ENCODE assay signal across 14 cellular contexts in the genomic region with DNA sequence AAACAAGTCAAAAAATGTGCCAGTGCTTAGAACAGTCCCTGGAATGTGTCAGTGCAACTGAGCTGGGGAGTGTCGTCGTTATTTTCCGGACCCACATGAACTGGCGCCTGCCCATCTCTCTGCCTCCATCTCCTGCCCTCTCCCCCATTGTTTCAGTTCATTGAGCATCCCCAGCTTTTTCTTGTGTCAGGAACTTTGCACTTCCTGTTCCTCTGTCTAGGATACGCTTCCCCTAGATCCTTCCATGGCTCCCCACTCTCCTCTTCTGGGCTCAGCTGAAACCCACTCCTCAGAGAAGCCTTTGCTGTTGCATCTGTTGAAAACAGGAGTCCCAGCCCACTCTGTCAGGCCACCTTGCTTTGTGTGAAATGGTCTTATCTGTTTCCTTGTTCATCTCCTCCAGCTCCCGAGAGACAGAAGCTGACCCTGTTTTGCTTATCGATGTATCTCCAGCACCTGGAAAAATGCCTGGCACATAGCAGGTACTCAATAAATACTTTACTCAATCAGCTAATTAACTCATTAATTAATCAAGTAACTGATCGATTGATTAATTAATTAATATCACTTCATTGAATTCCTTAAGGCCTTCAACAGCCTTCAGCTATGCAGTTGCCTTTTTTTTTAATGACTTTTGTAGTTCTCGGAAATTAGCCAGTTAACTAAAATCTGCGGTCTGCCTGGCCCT.
"Had no signal": no experiment of that assay in that cellular context is flagged by ENCODE, and none has a peak within 500 bp of the region (broad histone marks: within the 10 kb centered on the region; RNA-seq: fewer than 3 reads in every experiment).

No MANE protein-coding gene starts in this region.

- ATAC-seq: foreskin keratinocyte; heart left ventricle; left colon; mucosa of descending colon; naive thymus-derived CD8-positive, alpha-beta T cell had no signal

- H3K9me3 Mint-ChIP-seq: naive thymus-derived CD8-positive, alpha-beta T cell; T-helper 2 cell treated with Interferon-gamma antibody and Interleukin-4, amounts not matched to agents 5 μg/mL and 100 μg/mL, for 36 hours had no signal

- H3K9me3 ChIP-seq: heart left ventricle, mucosa of descending colon, sigmoid colon, suprapubic skin, upper lobe of right lung had no signal

- H3K36me3 ChIP-seq: heart left ventricle, sigmoid colon, suprapubic skin, upper lobe of right lung, WERI-Rb-1 had no signal

- H3K27ac ChIP-seq: foreskin keratinocyte, heart left ventricle, sigmoid colon, suprapubic skin, upper lobe of right lung, WERI-Rb-1 had no signal

- DNase-seq: activated CD4-positive, alpha-beta T cell treated with anti-CD3 and anti-CD28 coated beads for 4 hours; activated naive CD4-positive, alpha-beta T cell treated with Interleukin-2 at 50 U/mL for 16 hours; effector CD4-positive, alpha-beta T cell; foreskin keratinocyte; heart left ventricle; left colon; mucosa of descending colon; sigmoid colon; stimulated activated naive CD4-positive, alpha-beta T cell treated with Interleukin-2 at 50 U/mL for 16 hours; upper lobe of right lung had no signal

- H3K4me3 ChIP-seq: heart left ventricle, mucosa of descending colon, sigmoid colon, suprapubic skin, upper lobe of right lung had no signal

- H3K4me3 Mint-ChIP-seq: T-helper 2 cell treated with Interferon-gamma antibody and Interleukin-4, amounts not matched to agents 5 μg/mL and 100 μg/mL, for 36 hours had no signal

- H3K27me3 ChIP-seq: foreskin keratinocyte, heart left ventricle, sigmoid colon, suprapubic skin, upper lobe of right lung had no signal

- H3K27ac Mint-ChIP-seq: T-helper 2 cell treated with Interferon-gamma antibody and Interleukin-4, amounts not matched to agents 5 μg/mL and 100 μg/mL, for 36 hours had no signal

- H3K36me3 Mint-ChIP-seq: naive thymus-derived CD8-positive, alpha-beta T cell had no signal
